ENCODE assay signal across 9 cellular contexts in genomic region chr7:100887955-100888481, GRCh38. TPM values are rescaled to one million over a fixed set of nuclear protein-coding genes. Genes with fewer than 3 reads are reported as not detected.
DNase-seq lines count a peak whose midpoint lies in the region; ATAC-seq and TF ChIP-seq lines count a peak whose summit lies in the region.
"Had no signal": no experiment of that assay in that cellular context is flagged by ENCODE, and none has a peak within 500 bp of the region (broad histone marks: within the 10 kb centered on the region; RNA-seq: fewer than 3 reads in every experiment).

No MANE protein-coding gene starts in this region.

- peak overlapping the region; percentile 77 for H3K27ac ChIP-seq in A673 (ENCODE audit: low read depth, low read length, poor library complexity, severe bottlenecking)

- peak; percentile 8 for TF ChIP-seq POLR2A in GM15510 (IDR thresholded peaks at IDR 0.05; ENCODE audit: borderline replicate concordance, extremely low read depth, insufficient read length)

- no peak for ATAC-seq in activated naive CD8-positive, alpha-beta T cell treated with anti-CD3 and anti-CD28 coated beads, Interleukin-2, amount 10 ng/mL, durations not matched to agents 7 days and 5 days (ENCODE audit: low read depth)
- no peak for ATAC-seq in sciatic nerve

- peak overlapping the region; percentile 56 for H3K4me3 ChIP-seq in A673 (ENCODE audit: low read depth, low read length, poor library complexity, severe bottlenecking)

- peak overlapping the region; percentile 85 for H3K4me3 Mint-ChIP-seq in activated naive CD8-positive, alpha-beta T cell treated with anti-CD3 and anti-CD28 coated beads, Interleukin-2, amount 10 ng/mL, durations not matched to agents 7 days and 5 days
- H3K4me3 Mint-ChIP-seq in mesothelial cell of epicardium: peak overlapping the region; percentile 77

- H3K36me3 Mint-ChIP-seq in activated naive CD8-positive, alpha-beta T cell treated with anti-CD3 and anti-CD28 coated beads, Interleukin-2, amount 10 ng/mL, durations not matched to agents 7 days and 5 days: peaks cover 38% of the 10 kb centered on the region
- peaks cover 43% of the 10 kb centered on the region for H3K36me3 Mint-ChIP-seq in mesothelial cell of epicardium

- H3K27me3 ChIP-seq in A673 (replicated peaks; ENCODE audit: insufficient read depth, low read depth, low read length, poor library complexity): no peaks in the 10 kb centered on the region

- peak overlapping the region; percentile 92 for H3K27ac Mint-ChIP-seq in activated naive CD8-positive, alpha-beta T cell treated with anti-CD3 and anti-CD28 coated beads, Interleukin-2, amount 10 ng/mL, durations not matched to agents 7 days and 5 days
- peak overlapping the region; percentile 53 for H3K27ac Mint-ChIP-seq in mesothelial cell of epicardium

- CTCF ChIA-PET in A673 (lab: Charles Lee): interaction anchor here (0.5 kb wide), 1 partner anchor 171 kb away, joined by 4 read pairs; no protein-coding TSS in a partner anchor

- DNase-seq in A673 (ENCODE audit: low spot score) (no peak), mesothelial cell of epicardium (ENCODE audit: low spot score in 2 of 2, unreplicated experiment in 2 of 2) (no peak), sciatic nerve (ENCODE audit: low spot score) (no peak), DMS79 (lab: John Stamatoyannopoulos, UW) (no peak), pons (ENCODE audit: low spot score) (no peak), iPS-NIHi7 (ENCODE audit: extremely low spot score) (no peak)
- DNase-seq in activated naive CD8-positive, alpha-beta T cell treated with anti-CD3 and anti-CD28 coated beads, Interleukin-2, amount 10 ng/mL, durations not matched to agents 7 days and 5 days: no peak
- DNase-seq: activated gamma-delta T cell had no signal

- BruUV-seq in A673 (replicated peaks; lab: Mats Ljungman, UMichigan): TSS peak; percentile 81

- intact Hi-C loops in A673 (cut with micrococcal nuclease; ENCODE audit: unreplicated experiment) (no loop called here), sciatic nerve (cut with DNase I) (no loop called here)

- TF ChIP-seq CTCF in A673 (conservative IDR thresholded peaks at IDR 0.05; ENCODE audit: low read depth, low read length): no peak
- no peak for TF ChIP-seq CTCF in mesothelial cell of epicardium (IDR thresholded peaks at IDR 0.05; ENCODE audit: unreplicated experiment)

- H3K9me3 ChIP-seq in A673 (ENCODE audit: low read depth, low read length, poor library complexity, severe bottlenecking): no peaks in the 10 kb centered on the region

- H3K4me1 ChIP-seq in A673 (ENCODE audit: insufficient read depth, low read length, poor library complexity, severe bottlenecking): peaks cover 24% of the 10 kb centered on the region

- peaks cover 16% of the 10 kb centered on the region for H3K27me3 Mint-ChIP-seq in activated naive CD8-positive, alpha-beta T cell treated with anti-CD3 and anti-CD28 coated beads, Interleukin-2, amount 10 ng/mL, durations not matched to agents 7 days and 5 days
- H3K27me3 Mint-ChIP-seq in mesothelial cell of epicardium (ENCODE audit: low read depth): no peaks in the 10 kb centered on the region

- H3K36me3 ChIP-seq in A673 (ENCODE audit: insufficient read depth, low read length, poor library complexity, severe bottlenecking): peaks cover 58% of the 10 kb centered on the region

- H3K4me1 Mint-ChIP-seq in activated naive CD8-positive, alpha-beta T cell treated with anti-CD3 and anti-CD28 coated beads, Interleukin-2, amount 10 ng/mL, durations not matched to agents 7 days and 5 days: peaks cover 43% of the 10 kb centered on the region
- peaks cover 36% of the 10 kb centered on the region for H3K4me1 Mint-ChIP-seq in mesothelial cell of epicardium

- H3K9me3 Mint-ChIP-seq in activated naive CD8-positive, alpha-beta T cell treated with anti-CD3 and anti-CD28 coated beads, Interleukin-2, amount 10 ng/mL, durations not matched to agents 7 days and 5 days: no peaks in the 10 kb centered on the region
- no peaks in the 10 kb centered on the region for H3K9me3 Mint-ChIP-seq in mesothelial cell of epicardium

- POLR2A ChIA-PET in A673 (lab: Charles Lee; ENCODE audit: low non-redundant PET): interaction anchor here (0.7 to 2.1 kb wide), 2 partner anchors 13 to 182 kb away, joined by 4 to 6 read pairs; partner anchors contain the start of genes POP7 and SRRT
- POLR2A ChIA-PET in activated naive CD8-positive, alpha-beta T cell treated with anti-CD3 and anti-CD28 coated beads, Interleukin-2, amount 10 ng/mL, durations not matched to agents 7 days and 5 days (lab: Charles Lee): interaction anchor here (1.1 to 6.3 kb wide), 4 partner anchors 12 to 189 kb away, joined by 3 to 176 read pairs (median 4); partner anchors contain the start of genes SRRT and TRIP6

RNA-seq across cellular contexts. Expression of gene UFSP1, which starts 1.5 kb away (rescaled TPM):
- 4.7 and 5.0 TPM in 2 replicates for total RNA-seq in A673 (2021)
- total RNA-seq in activated naive CD8-positive, alpha-beta T cell treated with anti-CD3 and anti-CD28 coated beads, Interleukin-2, amount 10 ng/mL, durations not matched to agents 7 days and 5 days: 1 to 10 TPM; 3.0 to 4.7 TPM
- total RNA-seq in mesothelial cell of epicardium: 6.0 to 8.0 TPM (median 6.4 TPM) in 3 replicates
- 2.9 TPM for total RNA-seq in sciatic nerve

RNA-seq across cellular contexts. Expression of gene ACHE, which starts 7.7 kb away (rescaled TPM):
- total RNA-seq in A673 (2021) (0.52 and 0.87 TPM in 2 replicates), mesothelial cell of epicardium (9.2 to 10.4 TPM (median 9.6 TPM) in 3 replicates), sciatic nerve (0.94 TPM)
- total RNA-seq in activated naive CD8-positive, alpha-beta T cell treated with anti-CD3 and anti-CD28 coated beads, Interleukin-2, amount 10 ng/mL, durations not matched to agents 7 days and 5 days: under 1 TPM in 1 of 2 experiments, not detected in 1; 0.34 TPM

RNA-seq across cellular contexts. Expression of gene SRRT, which starts 13.1 kb away (rescaled TPM):
- total RNA-seq in A673 (2021) (257 and 277 TPM in 2 replicates), mesothelial cell of epicardium (229 to 245 TPM (median 240 TPM) in 3 replicates), sciatic nerve (114 TPM)
- 100 to 1,000 TPM; 251 to 255 TPM for total RNA-seq in activated naive CD8-positive, alpha-beta T cell treated with anti-CD3 and anti-CD28 coated beads, Interleukin-2, amount 10 ng/mL, durations not matched to agents 7 days and 5 days

RNA-seq across cellular contexts. Expression of gene TRIP6, which starts 20.8 kb away (rescaled TPM):
- total RNA-seq in A673 (2021) (114 and 140 TPM in 2 replicates), mesothelial cell of epicardium (101 to 109 TPM (median 107 TPM) in 3 replicates), sciatic nerve (62.6 TPM)
- 10 to 100 TPM; 25.6 to 28.0 TPM for total RNA-seq in activated naive CD8-positive, alpha-beta T cell treated with anti-CD3 and anti-CD28 coated beads, Interleukin-2, amount 10 ng/mL, durations not matched to agents 7 days and 5 days

RNA-seq across cellular contexts. Expression of gene SLC12A9, which starts 35.5 kb away (rescaled TPM):
- total RNA-seq in A673 (2021) (23.8 and 26.1 TPM in 2 replicates), mesothelial cell of epicardium (30.9 to 39.1 TPM (median 37.5 TPM) in 3 replicates), sciatic nerve (28.7 TPM)
- 10 to 100 TPM; 39.0 to 41.2 TPM for total RNA-seq in activated naive CD8-positive, alpha-beta T cell treated with anti-CD3 and anti-CD28 coated beads, Interleukin-2, amount 10 ng/mL, durations not matched to agents 7 days and 5 days
